Comparison of ENCODE assay signal across 1 cellular context in the genomic region with DNA sequence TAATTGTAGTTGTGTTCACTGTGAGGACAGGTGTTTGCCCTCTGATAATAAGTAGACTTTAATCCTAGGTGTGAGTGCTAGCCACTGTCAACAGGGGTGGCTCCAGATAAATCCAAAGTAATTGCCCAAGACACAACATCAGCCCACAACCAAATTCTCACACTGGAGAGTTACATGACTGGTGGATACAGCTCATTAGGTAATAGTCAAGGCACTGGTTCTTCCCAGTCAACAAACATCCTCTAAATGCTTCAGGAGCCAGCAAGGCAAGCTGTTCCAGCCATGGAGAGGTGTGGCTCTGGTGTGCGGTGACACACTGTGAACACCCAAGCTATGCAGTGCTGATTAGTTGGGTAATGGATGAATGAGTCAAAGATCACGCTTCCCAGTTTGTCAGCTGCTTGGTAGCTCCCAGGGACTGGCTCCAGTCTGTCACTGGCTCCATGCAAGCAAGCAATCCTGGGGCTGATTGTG.
TF ChIP-seq lines count a peak whose summit lies in the region.

No MANE protein-coding gene starts in this region.

TF ChIP-seq in K562, 482 proteins besides CTCF, POLR2A, EP300 and RAD21 (continued from another document and continues in another):
- TF ChIP-seq, protein P1, sequence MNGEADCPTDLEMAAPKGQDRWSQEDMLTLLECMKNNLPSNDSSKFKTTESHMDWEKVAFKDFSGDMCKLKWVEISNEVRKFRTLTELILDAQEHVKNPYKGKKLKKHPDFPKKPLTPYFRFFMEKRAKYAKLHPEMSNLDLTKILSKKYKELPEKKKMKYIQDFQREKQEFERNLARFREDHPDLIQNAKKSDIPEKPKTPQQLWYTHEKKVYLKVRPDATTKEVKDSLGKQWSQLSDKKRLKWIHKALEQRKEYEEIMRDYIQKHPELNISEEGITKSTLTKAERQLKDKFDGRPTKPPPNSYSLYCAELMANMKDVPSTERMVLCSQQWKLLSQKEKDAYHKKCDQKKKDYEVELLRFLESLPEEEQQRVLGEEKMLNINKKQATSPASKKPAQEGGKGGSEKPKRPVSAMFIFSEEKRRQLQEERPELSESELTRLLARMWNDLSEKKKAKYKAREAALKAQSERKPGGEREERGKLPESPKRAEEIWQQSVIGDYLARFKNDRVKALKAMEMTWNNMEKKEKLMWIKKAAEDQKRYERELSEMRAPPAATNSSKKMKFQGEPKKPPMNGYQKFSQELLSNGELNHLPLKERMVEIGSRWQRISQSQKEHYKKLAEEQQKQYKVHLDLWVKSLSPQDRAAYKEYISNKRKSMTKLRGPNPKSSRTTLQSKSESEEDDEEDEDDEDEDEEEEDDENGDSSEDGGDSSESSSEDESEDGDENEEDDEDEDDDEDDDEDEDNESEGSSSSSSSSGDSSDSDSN (IDR thresholded peaks at IDR 0.05; ENCODE audit: borderline replicate concordance in 1 of 2, low read depth in 2 of 2, low read length in 2 of 2), result 0 out of 4 replicates have a peak, but pooled peaks of 1 of the 2 experiments have one; percentile 30
- TF ChIP-seq, protein P2, sequence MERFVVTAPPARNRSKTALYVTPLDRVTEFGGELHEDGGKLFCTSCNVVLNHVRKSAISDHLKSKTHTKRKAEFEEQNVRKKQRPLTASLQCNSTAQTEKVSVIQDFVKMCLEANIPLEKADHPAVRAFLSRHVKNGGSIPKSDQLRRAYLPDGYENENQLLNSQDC (CRISPR knock-in tag; IDR thresholded peaks at IDR 0.05), result no peak
- TF ChIP-seq HMGN3 (IDR thresholded peaks at IDR 0.05; ENCODE audit: borderline replicate concordance, extremely low read depth, insufficient read length, low read depth, low read length) (no peak), POLR2AphosphoS5 (IDR thresholded peaks at IDR 0.05; ENCODE audit: control insufficient read depth, insufficient read depth, low read depth, low read length) (no peak), NR2C2 (CRISPR knock-in tag; IDR thresholded peaks at IDR 0.05) (no peak), NR2C2 (tag; IDR thresholded peaks at IDR 0.05) (no peak), PRMT5 (CRISPR knock-in tag; IDR thresholded peaks at IDR 0.05) (no peak), FOXA1 (IDR thresholded peaks at IDR 0.05; ENCODE audit: borderline replicate concordance) (no peak), SMAD4 (CRISPR knock-in tag; conservative IDR thresholded peaks at IDR 0.05) (peak; percentile 71), ZNF134 (CRISPR knock-in tag; conservative IDR thresholded peaks at IDR 0.05) (no peak), ZNF316 (IDR thresholded peaks at IDR 0.05) (no peak), MXI1 (IDR thresholded peaks at IDR 0.05; ENCODE audit: low read depth, low read length) (no peak), SMARCE1 (IDR thresholded peaks at IDR 0.05) (no peak), RBM17 (IDR thresholded peaks at IDR 0.05; ENCODE audit: borderline replicate concordance, low read depth, low read length) (no peak), IFI16 (CRISPR knock-in tag; IDR thresholded peaks at IDR 0.05) (no peak), NR3C1 (CRISPR knock-in tag; IDR thresholded peaks at IDR 0.05) (no peak), ZNF79 (CRISPR knock-in tag; IDR thresholded peaks at IDR 0.05; ENCODE audit: low read depth) (no peak), TAL1 (IDR thresholded peaks at IDR 0.05) (peak; percentile 75), HLTF (IDR thresholded peaks at IDR 0.05) (no peak), KDM5B (IDR thresholded peaks at IDR 0.05; ENCODE audit: insufficient replicate concordance, low read depth, low read length) (no peak), TCF7 (IDR thresholded peaks at IDR 0.05; ENCODE audit: borderline replicate concordance) (no peak), TBL1XR1 (IDR thresholded peaks at IDR 0.05; ENCODE audit: low read length in 2 of 2) (no peak), CCNT2 (IDR thresholded peaks at IDR 0.05; ENCODE audit: borderline replicate concordance, extremely low read depth, insufficient read length, low read depth, low read length) (peak; percentile 45), ZNF785 (CRISPR knock-in tag; IDR thresholded peaks at IDR 0.05) (no peak), FOXP1 (CRISPR knock-in tag; IDR thresholded peaks at IDR 0.05) (no peak), NEUROD1 (IDR thresholded peaks at IDR 0.05; ENCODE audit: borderline replicate concordance, low read depth, low read length, partially characterized antibody) (no peak), KLF1 (tag; IDR thresholded peaks at IDR 0.05) (no peak), HNRNPL (IDR thresholded peaks at IDR 0.05; ENCODE audit: low read depth, low read length) (no peak), SAP30 (IDR thresholded peaks at IDR 0.05; ENCODE audit: borderline replicate concordance, insufficient read depth, low read depth, low read length, poor library complexity, severe bottlenecking) (no peak), ZNF57 (CRISPR knock-in tag; IDR thresholded peaks at IDR 0.05) (no peak), ZNF644 (tag; IDR thresholded peaks at IDR 0.05; ENCODE audit: low read depth) (no peak), HIVEP1 (CRISPR knock-in tag; IDR thresholded peaks at IDR 0.05) (no peak), NFIX (CRISPR knock-in tag; IDR thresholded peaks at IDR 0.05; ENCODE audit: low read depth) (no peak)
- TF ChIP-seq, protein P3, sequence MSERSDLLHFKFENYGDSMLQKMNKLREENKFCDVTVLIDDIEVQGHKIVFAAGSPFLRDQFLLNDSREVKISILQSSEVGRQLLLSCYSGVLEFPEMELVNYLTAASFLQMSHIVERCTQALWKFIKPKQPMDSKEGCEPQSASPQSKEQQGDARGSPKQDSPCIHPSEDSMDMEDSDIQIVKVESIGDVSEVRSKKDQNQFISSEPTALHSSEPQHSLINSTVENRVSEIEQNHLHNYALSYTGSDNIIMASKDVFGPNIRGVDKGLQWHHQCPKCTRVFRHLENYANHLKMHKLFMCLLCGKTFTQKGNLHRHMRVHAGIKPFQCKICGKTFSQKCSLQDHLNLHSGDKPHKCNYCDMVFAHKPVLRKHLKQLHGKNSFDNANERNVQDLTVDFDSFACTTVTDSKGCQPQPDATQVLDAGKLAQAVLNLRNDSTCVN (CRISPR knock-in tag; IDR thresholded peaks at IDR 0.05), result no peak
- TF ChIP-seq, protein P4, sequence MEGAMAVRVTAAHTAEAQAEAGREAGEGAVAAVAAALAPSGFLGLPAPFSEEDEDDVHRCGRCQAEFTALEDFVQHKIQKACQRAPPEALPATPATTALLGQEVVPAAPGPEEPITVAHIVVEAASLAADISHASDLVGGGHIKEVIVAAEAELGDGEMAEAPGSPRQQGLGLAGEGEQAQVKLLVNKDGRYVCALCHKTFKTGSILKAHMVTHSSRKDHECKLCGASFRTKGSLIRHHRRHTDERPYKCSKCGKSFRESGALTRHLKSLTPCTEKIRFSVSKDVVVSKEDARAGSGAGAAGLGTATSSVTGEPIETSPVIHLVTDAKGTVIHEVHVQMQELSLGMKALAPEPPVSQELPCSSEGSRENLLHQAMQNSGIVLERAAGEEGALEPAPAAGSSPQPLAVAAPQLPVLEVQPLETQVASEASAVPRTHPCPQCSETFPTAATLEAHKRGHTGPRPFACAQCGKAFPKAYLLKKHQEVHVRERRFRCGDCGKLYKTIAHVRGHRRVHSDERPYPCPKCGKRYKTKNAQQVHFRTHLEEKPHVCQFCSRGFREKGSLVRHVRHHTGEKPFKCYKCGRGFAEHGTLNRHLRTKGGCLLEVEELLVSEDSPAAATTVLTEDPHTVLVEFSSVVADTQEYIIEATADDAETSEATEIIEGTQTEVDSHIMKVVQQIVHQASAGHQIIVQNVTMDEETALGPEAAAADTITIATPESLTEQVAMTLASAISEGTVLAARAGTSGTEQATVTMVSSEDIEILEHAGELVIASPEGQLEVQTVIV (CRISPR knock-in tag; IDR thresholded peaks at IDR 0.05; ENCODE audit: borderline replicate concordance), result no peak
- TF ChIP-seq, protein P5, sequence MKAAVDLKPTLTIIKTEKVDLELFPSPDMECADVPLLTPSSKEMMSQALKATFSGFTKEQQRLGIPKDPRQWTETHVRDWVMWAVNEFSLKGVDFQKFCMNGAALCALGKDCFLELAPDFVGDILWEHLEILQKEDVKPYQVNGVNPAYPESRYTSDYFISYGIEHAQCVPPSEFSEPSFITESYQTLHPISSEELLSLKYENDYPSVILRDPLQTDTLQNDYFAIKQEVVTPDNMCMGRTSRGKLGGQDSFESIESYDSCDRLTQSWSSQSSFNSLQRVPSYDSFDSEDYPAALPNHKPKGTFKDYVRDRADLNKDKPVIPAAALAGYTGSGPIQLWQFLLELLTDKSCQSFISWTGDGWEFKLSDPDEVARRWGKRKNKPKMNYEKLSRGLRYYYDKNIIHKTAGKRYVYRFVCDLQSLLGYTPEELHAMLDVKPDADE (conservative IDR thresholded peaks at IDR 0.05; ENCODE audit: control insufficient read depth, low read depth, low read length), result no peak
- TF ChIP-seq, protein P6, sequence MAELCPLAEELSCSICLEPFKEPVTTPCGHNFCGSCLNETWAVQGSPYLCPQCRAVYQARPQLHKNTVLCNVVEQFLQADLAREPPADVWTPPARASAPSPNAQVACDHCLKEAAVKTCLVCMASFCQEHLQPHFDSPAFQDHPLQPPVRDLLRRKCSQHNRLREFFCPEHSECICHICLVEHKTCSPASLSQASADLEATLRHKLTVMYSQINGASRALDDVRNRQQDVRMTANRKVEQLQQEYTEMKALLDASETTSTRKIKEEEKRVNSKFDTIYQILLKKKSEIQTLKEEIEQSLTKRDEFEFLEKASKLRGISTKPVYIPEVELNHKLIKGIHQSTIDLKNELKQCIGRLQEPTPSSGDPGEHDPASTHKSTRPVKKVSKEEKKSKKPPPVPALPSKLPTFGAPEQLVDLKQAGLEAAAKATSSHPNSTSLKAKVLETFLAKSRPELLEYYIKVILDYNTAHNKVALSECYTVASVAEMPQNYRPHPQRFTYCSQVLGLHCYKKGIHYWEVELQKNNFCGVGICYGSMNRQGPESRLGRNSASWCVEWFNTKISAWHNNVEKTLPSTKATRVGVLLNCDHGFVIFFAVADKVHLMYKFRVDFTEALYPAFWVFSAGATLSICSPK (IDR thresholded peaks at IDR 0.05; ENCODE audit: borderline replicate concordance), result no peak
- TF ChIP-seq, protein P7, sequence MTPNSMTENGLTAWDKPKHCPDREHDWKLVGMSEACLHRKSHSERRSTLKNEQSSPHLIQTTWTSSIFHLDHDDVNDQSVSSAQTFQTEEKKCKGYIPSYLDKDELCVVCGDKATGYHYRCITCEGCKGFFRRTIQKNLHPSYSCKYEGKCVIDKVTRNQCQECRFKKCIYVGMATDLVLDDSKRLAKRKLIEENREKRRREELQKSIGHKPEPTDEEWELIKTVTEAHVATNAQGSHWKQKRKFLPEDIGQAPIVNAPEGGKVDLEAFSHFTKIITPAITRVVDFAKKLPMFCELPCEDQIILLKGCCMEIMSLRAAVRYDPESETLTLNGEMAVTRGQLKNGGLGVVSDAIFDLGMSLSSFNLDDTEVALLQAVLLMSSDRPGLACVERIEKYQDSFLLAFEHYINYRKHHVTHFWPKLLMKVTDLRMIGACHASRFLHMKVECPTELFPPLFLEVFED (CRISPR knock-in tag; conservative IDR thresholded peaks at IDR 0.05), result no peak
- TF ChIP-seq, protein P8, sequence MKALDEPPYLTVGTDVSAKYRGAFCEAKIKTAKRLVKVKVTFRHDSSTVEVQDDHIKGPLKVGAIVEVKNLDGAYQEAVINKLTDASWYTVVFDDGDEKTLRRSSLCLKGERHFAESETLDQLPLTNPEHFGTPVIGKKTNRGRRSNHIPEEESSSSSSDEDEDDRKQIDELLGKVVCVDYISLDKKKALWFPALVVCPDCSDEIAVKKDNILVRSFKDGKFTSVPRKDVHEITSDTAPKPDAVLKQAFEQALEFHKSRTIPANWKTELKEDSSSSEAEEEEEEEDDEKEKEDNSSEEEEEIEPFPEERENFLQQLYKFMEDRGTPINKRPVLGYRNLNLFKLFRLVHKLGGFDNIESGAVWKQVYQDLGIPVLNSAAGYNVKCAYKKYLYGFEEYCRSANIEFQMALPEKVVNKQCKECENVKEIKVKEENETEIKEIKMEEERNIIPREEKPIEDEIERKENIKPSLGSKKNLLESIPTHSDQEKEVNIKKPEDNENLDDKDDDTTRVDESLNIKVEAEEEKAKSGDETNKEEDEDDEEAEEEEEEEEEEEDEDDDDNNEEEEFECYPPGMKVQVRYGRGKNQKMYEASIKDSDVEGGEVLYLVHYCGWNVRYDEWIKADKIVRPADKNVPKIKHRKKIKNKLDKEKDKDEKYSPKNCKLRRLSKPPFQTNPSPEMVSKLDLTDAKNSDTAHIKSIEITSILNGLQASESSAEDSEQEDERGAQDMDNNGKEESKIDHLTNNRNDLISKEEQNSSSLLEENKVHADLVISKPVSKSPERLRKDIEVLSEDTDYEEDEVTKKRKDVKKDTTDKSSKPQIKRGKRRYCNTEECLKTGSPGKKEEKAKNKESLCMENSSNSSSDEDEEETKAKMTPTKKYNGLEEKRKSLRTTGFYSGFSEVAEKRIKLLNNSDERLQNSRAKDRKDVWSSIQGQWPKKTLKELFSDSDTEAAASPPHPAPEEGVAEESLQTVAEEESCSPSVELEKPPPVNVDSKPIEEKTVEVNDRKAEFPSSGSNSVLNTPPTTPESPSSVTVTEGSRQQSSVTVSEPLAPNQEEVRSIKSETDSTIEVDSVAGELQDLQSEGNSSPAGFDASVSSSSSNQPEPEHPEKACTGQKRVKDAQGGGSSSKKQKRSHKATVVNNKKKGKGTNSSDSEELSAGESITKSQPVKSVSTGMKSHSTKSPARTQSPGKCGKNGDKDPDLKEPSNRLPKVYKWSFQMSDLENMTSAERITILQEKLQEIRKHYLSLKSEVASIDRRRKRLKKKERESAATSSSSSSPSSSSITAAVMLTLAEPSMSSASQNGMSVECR (CRISPR knock-in tag; IDR thresholded peaks at IDR 0.05), result no peak
- TF ChIP-seq, protein P9, sequence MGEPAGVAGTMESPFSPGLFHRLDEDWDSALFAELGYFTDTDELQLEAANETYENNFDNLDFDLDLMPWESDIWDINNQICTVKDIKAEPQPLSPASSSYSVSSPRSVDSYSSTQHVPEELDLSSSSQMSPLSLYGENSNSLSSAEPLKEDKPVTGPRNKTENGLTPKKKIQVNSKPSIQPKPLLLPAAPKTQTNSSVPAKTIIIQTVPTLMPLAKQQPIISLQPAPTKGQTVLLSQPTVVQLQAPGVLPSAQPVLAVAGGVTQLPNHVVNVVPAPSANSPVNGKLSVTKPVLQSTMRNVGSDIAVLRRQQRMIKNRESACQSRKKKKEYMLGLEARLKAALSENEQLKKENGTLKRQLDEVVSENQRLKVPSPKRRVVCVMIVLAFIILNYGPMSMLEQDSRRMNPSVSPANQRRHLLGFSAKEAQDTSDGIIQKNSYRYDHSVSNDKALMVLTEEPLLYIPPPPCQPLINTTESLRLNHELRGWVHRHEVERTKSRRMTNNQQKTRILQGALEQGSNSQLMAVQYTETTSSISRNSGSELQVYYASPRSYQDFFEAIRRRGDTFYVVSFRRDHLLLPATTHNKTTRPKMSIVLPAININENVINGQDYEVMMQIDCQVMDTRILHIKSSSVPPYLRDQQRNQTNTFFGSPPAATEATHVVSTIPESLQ (CRISPR knock-in tag; IDR thresholded peaks at IDR 0.05), result no peak
- TF ChIP-seq, protein P10, sequence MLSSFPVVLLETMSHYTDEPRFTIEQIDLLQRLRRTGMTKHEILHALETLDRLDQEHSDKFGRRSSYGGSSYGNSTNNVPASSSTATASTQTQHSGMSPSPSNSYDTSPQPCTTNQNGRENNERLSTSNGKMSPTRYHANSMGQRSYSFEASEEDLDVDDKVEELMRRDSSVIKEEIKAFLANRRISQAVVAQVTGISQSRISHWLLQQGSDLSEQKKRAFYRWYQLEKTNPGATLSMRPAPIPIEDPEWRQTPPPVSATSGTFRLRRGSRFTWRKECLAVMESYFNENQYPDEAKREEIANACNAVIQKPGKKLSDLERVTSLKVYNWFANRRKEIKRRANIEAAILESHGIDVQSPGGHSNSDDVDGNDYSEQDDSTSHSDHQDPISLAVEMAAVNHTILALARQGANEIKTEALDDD (IDR thresholded peaks at IDR 0.05), result peak; percentile 68
